ENCODE assay signal across 8 cellular contexts in the genomic region with DNA sequence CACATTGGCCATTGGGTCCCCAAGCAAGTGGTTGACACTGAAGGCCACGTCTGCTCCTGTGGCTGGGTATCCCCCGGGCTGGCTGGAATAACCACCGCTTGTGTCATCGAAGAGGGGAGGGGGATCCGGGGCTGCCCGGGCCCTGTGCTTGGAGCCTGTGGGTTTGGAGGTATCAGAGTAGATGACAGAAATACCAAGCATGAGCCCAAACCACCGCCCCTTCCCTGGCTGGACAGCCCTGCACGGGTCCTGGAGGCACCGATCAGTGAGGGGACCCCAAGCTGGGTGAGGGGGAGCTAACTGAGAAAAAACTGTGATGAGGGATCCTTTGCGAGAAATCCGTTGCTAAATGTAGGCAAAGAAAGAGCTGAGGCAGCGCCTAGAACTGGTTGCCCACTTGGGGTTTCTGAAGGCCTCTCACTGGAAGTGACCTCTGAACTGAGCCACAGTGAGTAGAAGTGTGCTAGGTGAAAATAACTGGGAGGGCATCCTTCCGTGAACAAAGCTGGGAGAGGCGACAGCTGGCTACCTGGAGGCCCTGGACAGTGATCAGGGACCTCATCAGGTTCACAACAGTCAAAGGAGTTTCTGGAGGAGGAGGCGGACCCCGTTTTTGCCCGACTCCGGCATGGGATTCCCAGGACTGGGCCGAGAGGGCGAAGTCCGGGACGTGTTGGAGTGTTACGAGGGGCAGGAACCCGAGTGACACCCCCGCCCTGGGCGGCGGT. TPM values are rescaled to one million over a fixed set of nuclear protein-coding genes. Genes with fewer than 3 reads are reported as not detected.
DNase-seq lines count a peak whose midpoint lies in the region; ATAC-seq and TF ChIP-seq lines count a peak whose summit lies in the region.

No MANE protein-coding gene starts in this region.

- H3K9ac ChIP-seq in BLaER1 = peak overlapping the region; percentile 86

- H3K4me2 ChIP-seq in BLaER1 = peak overlapping the region; percentile 96

- H3K4me1 ChIP-seq in BLaER1 (peaks cover 33% of the 10 kb centered on the region), adrenal gland (replicated peaks in 1 of 2) (peaks cover 12 to 40% of the 10 kb centered on the region in 2 donors)

- H3K27me3 ChIP-seq in BLaER1 = peaks cover 37% of the 10 kb centered on the region
- H3K27me3 ChIP-seq in adrenal gland = peaks cover 8% of the 10 kb centered on the region

- 8 to 33% (median 16%) methylated on average over 12 to 27 of the region's 27 CpGs for WGBS in adrenal gland, 4 donors

- intact Hi-C loops in adrenal gland (cut with DNase I) = loop anchor here in 1 of 2 donors (10.0 kb wide), 1 partner anchor 64 kb away; no protein-coding TSS in a partner anchor

- DNase-seq in HFF-Myc (ENCODE audit: extremely low read depth, low read depth) = no peak
- DNase-seq in adrenal gland = peak in 3 of 7 donors; percentile 34 to 46 (median 34)
- peak; percentile 22 for DNase-seq in kidney glomerular epithelial cell (lab: John Stamatoyannopoulos, UW)
- no peak for DNase-seq in KG1 (lab: John Stamatoyannopoulos, UW)
- no peak for DNase-seq in NOMO-1 treated with DMSO at 0.1 percent for 48 hours (lab: John Stamatoyannopoulos, UW; ENCODE audit: unreplicated experiment)

- no peak for ATAC-seq in HG03565 (IDR thresholded peaks at IDR 0.05; ENCODE audit: unreplicated experiment)

- H3K9me3 ChIP-seq in BLaER1 (no peaks in the 10 kb centered on the region), adrenal gland (replicated peaks in 1 of 3) (no peaks in the 10 kb centered on the region)

- peak overlapping the region; percentile 84 for H3K27ac ChIP-seq in BLaER1
- H3K27ac ChIP-seq in adrenal gland = peak overlapping the region; percentile 76 to 93 (median 90)
- peak overlapping the region; percentile 100 for H3K27ac ChIP-seq in temporal lobe (ENCODE audit: low read depth, low read length)

- TF ChIP-seq CTCF in HFF-Myc (IDR thresholded peaks at IDR 0.05; ENCODE audit: low read depth, low read length, missing control alignments) (no peak), adrenal gland (IDR thresholded peaks at IDR 0.05) (no peak)

- H3K36me3 ChIP-seq in BLaER1 = peaks cover 19% of the 10 kb centered on the region; the same call in 1 of the 2 replicates
- no peaks in the 10 kb centered on the region for H3K36me3 ChIP-seq in adrenal gland (replicated peaks in 1 of 2)

- TF ChIP-seq POLR2A in adrenal gland (IDR thresholded peaks at IDR 0.05) = no peak

- peak overlapping the region; percentile 81 for H3K4me3 ChIP-seq in BLaER1
- H3K4me3 ChIP-seq in HFF-Myc (replicated peaks; ENCODE audit: low read depth, low read length) = peak overlapping the region; percentile 84
- peak overlapping the region; percentile 33 to 74 (median 64) for H3K4me3 ChIP-seq in adrenal gland

- peaks cover 10% of the 10 kb centered on the region for H4K20me1 ChIP-seq in BLaER1

RNA-seq across cellular contexts. Expression of gene YIF1A, which starts 0.6 kb away (rescaled TPM):
- total RNA-seq in adrenal gland (100 to 1,000 TPM in 4 of 8 donors, 10 to 100 TPM in 4; 69.7 to 154 (median 97.1) TPM), temporal lobe (17.2 TPM)
- 100 to 1,000 TPM in 2 of 3 donors, 10 to 100 TPM in 1; 97.9 to 129 (median 104) TPM for polyA plus RNA-seq in adrenal gland

RNA-seq across cellular contexts. Expression of gene TMEM151A, which starts 3.4 kb away (rescaled TPM):
- total RNA-seq in adrenal gland (1 to 10 TPM in 3 of 8 donors, under 1 TPM in 2, not detected in 3; 0.07 to 2.3 (median 1.3) TPM), temporal lobe (7.6 TPM)
- 1 to 10 TPM in 2 of 3 donors, under 1 TPM in 1; 0.42 to 6.8 (median 1.9) TPM for polyA plus RNA-seq in adrenal gland

RNA-seq across cellular contexts. Expression of gene CNIH2, which starts 10.3 kb away (rescaled TPM):
- total RNA-seq in adrenal gland (10 to 100 TPM in 1 of 8 donors, 1 to 10 TPM in 3, under 1 TPM in 2, not detected in 2; 0.55 to 10.9 (median 1.8) TPM), temporal lobe (45.7 TPM)
- polyA plus RNA-seq in adrenal gland = 10 to 100 TPM in 1 of 3 donors, 1 to 10 TPM in 2; 3.3 to 13.4 (median 9.7) TPM

RNA-seq across cellular contexts. Expression of gene RAB1B, which starts 19.9 kb away (rescaled TPM):
- 100 to 1,000 TPM; 128 to 190 (median 164) TPM for total RNA-seq in adrenal gland
- 100 to 1,000 TPM; 109 to 168 (median 135) TPM for polyA plus RNA-seq in adrenal gland
- 34.2 TPM for total RNA-seq in temporal lobe

RNA-seq across cellular contexts. Expression of gene CD248, which starts 28.5 kb away (rescaled TPM):
- total RNA-seq in adrenal gland (10 to 100 TPM in 7 of 8 donors, 1 to 10 TPM in 1; 9.0 to 21.7 (median 15.8) TPM), temporal lobe (3.2 TPM)
- polyA plus RNA-seq in adrenal gland = 10 to 100 TPM in 2 of 3 donors, 1 to 10 TPM in 1; 4.2 to 28.0 (median 19.2) TPM
